Comparison of ENCODE assay signal across 1 cellular context in genomic region chr2:54483426-54483825, GRCh38.
TF ChIP-seq lines count a peak whose summit lies in the region.

No MANE protein-coding gene starts in this region.

TF ChIP-seq in HepG2, 621 proteins besides CTCF, POLR2A, EP300 and RAD21 (continued from another document):
- 0 out of 2 replicates have a peak, but pooled peaks have one; percentile 29 for TF ChIP-seq ZBTB38 (CRISPR knock-in tag; IDR thresholded peaks at IDR 0.05)
- no peak for TF ChIP-seq ZNF12 (CRISPR knock-in tag; IDR thresholded peaks at IDR 0.05)
- TF ChIP-seq FOSL2 (CRISPR knock-in tag; IDR thresholded peaks at IDR 0.05) = 0 out of 2 replicates have a peak, but pooled peaks have one; percentile 9
